In the genomic region with DNA sequence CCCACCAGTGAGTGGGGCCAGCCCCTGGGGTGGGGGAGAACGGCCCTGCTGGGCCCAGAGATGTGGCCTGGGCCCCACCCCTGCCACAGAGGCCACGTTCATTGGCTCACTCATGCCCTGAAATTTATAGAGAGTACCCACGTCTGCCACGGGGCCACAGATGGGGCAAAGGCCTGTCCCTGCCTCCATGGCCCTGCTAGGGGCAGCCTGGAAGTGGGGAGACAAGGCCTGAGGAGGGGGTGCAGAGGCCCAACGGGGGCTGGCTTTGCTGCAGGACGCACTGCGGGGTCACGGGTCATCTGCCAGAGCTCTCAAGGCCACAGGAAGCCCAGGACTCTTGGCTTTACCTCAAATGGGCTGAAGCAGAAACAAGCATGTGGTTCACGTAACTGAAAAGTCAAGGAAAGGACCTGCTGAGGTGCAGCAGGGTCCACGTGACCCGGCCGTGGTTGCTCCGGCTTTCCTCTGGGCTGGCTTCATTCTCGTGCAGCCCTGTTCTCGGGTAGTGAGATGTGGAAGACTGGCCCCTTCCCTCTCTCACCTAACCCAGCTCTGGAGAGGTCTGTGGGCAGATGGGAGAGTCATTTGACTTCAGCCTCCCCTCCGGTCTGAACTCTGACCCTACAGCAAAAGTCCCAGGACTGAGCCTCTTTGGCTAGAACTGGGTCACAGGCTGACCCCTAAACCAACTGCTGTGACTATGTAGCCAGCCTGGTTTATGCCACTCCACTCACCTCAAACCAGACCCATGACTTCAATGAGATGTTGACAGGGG, we compare ENCODE assay signal across 10 cellular contexts. TPM values are rescaled to one million over a fixed set of nuclear protein-coding genes. Genes with fewer than 3 reads are reported as not detected.
DNase-seq lines count a peak whose midpoint lies in the region; ATAC-seq lines count a peak whose summit lies in the region.
"Had no signal": no experiment of that assay in that cellular context is flagged by ENCODE, and none has a peak within 500 bp of the region (broad histone marks: within the 10 kb centered on the region; RNA-seq: fewer than 3 reads in every experiment).

No MANE protein-coding gene starts in this region.

- H4K20me1 ChIP-seq in Karpas-422 (ENCODE audit: insufficient read depth, low read depth, low read length) = peaks cover 10% of the 10 kb centered on the region

- no peaks in the 10 kb centered on the region for H3K9me2 ChIP-seq in Karpas-422 (replicated peaks; ENCODE audit: insufficient read depth, low read length)

- H3K36me3 ChIP-seq in CD4-positive, CD25-positive, alpha-beta regulatory T cell (ENCODE audit: control insufficient read depth, insufficient read depth, low read length) = peaks cover 5% of the 10 kb centered on the region
- no peaks in the 10 kb centered on the region for H3K36me3 ChIP-seq in Karpas-422 (ENCODE audit: insufficient read depth, low read length)
- peaks cover 0 to 3% of the 10 kb centered on the region in 2 donors for H3K36me3 ChIP-seq in duodenal mucosa (ENCODE audit: control insufficient read depth in 1 of 2, insufficient read depth in 2 of 2, low read length in 2 of 2)
- H3K36me3 ChIP-seq in neuronal stem cell (replicated peaks in 1 of 2; ENCODE audit: control insufficient read depth in 2 of 2, insufficient read depth in 2 of 2, low read length in 2 of 2) = peaks cover 2 to 19% of the 10 kb centered on the region in 2 donors

- no peaks in the 10 kb centered on the region for H3K9me3 Mint-ChIP-seq in CD4-positive, CD25-positive, alpha-beta regulatory T cell

- H3K4me3 Mint-ChIP-seq in CD4-positive, CD25-positive, alpha-beta regulatory T cell = peak overlapping the region; percentile 57 to 93 (median 84)

- H3K27me3 Mint-ChIP-seq in CD4-positive, CD25-positive, alpha-beta regulatory T cell = no peaks in the 10 kb centered on the region

- no peak overlapping the region for H3K14ac ChIP-seq in neuronal stem cell (ENCODE audit: low read length)

- peak overlapping the region; percentile 78 for H3K27ac ChIP-seq in CD4-positive, CD25-positive, alpha-beta regulatory T cell (ENCODE audit: insufficient read depth, low read length, poor library complexity, severe bottlenecking)
- H3K27ac ChIP-seq in Karpas-422 (ENCODE audit: low read length) = no peak overlapping the region
- no peak overlapping the region for H3K27ac ChIP-seq in duodenal mucosa (ENCODE audit: low read depth, low read length)
- peak overlapping the region; percentile 83 for H3K27ac ChIP-seq in neuronal stem cell (replicated peaks; ENCODE audit: low read length)
- H3K27ac ChIP-seq: foreskin keratinocyte had no signal

- H3K4ac ChIP-seq in neuronal stem cell (ENCODE audit: low read length) = peak overlapping the region; percentile 19

- peak overlapping the region; percentile 94 for H2BK15ac ChIP-seq in neuronal stem cell (ENCODE audit: low read length)

- peak overlapping the region; percentile 98 for H3K18ac ChIP-seq in neuronal stem cell (ENCODE audit: low read length)

- no peak overlapping the region for H4K91ac ChIP-seq in neuronal stem cell (ENCODE audit: low read depth, low read length, poor library complexity)

- H3K4me1 Mint-ChIP-seq in CD4-positive, CD25-positive, alpha-beta regulatory T cell = peaks cover 5 to 41% (median 28%) of the 10 kb centered on the region in 4 donors

- H2AK5ac ChIP-seq in neuronal stem cell (ENCODE audit: low read depth, low read length) = peak overlapping the region; percentile 96

- peaks cover 35% of the 10 kb centered on the region for H3K79me2 ChIP-seq in Karpas-422 (ENCODE audit: low read length)

- peak overlapping the region; percentile 97 to 99 (median 98) for H3K27ac Mint-ChIP-seq in CD4-positive, CD25-positive, alpha-beta regulatory T cell

- no peak overlapping the region for H4K8ac ChIP-seq in neuronal stem cell (ENCODE audit: low read depth, low read length)

- peak overlapping the region; percentile 77 for H2BK12ac ChIP-seq in neuronal stem cell (ENCODE audit: low read length)

- peak overlapping the region; percentile 66 for H2BK120ac ChIP-seq in neuronal stem cell (ENCODE audit: low read depth, low read length)

- H2AFZ ChIP-seq in Karpas-422 (ENCODE audit: low read length) (peak overlapping the region; percentile 67; the same call in 1 of the 2 replicates), neuronal stem cell (ENCODE audit: low read length) (peak overlapping the region; percentile 81)

- peak overlapping the region; percentile 34 for H3K4me3 ChIP-seq in CD4-positive, CD25-positive, alpha-beta regulatory T cell (ENCODE audit: low read depth, low read length)
- H3K4me3 ChIP-seq in Karpas-422 (ENCODE audit: low read length) = peak overlapping the region; percentile 64; the same call in 1 of the 2 replicates
- peak overlapping the region; percentile 59 to 76 for H3K4me3 ChIP-seq in duodenal mucosa (ENCODE audit: low read depth in 1 of 2, low read length in 2 of 2)
- H3K4me3 ChIP-seq in neuronal stem cell (ENCODE audit: low read length in 2 of 2) = peak overlapping the region in 1 of 2 donors; percentile 94

- H3K27me3 ChIP-seq in CD4-positive, CD25-positive, alpha-beta regulatory T cell (ENCODE audit: control insufficient read depth, insufficient read depth, low read length) = no peaks in the 10 kb centered on the region
- H3K27me3 ChIP-seq in Karpas-422 (ENCODE audit: low read length) (no peaks in the 10 kb centered on the region), duodenal mucosa (ENCODE audit: control insufficient read depth in 1 of 2, insufficient read depth in 2 of 2, low read length in 2 of 2) (no peaks in the 10 kb centered on the region), neuronal stem cell (ENCODE audit: control insufficient read depth in 3 of 3, insufficient read depth in 3 of 3, low read depth in 1 of 3, low read length in 3 of 3) (no peaks in the 10 kb centered on the region)

- peaks cover 18% of the 10 kb centered on the region for H3K79me1 ChIP-seq in neuronal stem cell (ENCODE audit: low read depth, low read length)

- peaks cover 0 to 3% of the 10 kb centered on the region in 2 experiments for H3K9me3 ChIP-seq in CD4-positive, CD25-positive, alpha-beta regulatory T cell (ENCODE audit: control insufficient read depth in 2 of 2, low read length in 2 of 2)
- H3K9me3 ChIP-seq in Karpas-422 (ENCODE audit: low read length) (no peaks in the 10 kb centered on the region), duodenal mucosa (ENCODE audit: control insufficient read depth in 1 of 2, low read length in 2 of 2) (no peaks in the 10 kb centered on the region), neuronal stem cell (replicated peaks in 1 of 2; ENCODE audit: control insufficient read depth in 2 of 2, insufficient read depth in 1 of 2, low read depth in 1 of 2, low read length in 2 of 2) (no peaks in the 10 kb centered on the region)

- intact Hi-C loops in posterior cingulate gyrus (cut with DNase I) = loop anchor here (5.0 to 10.0 kb wide), 2 partner anchors 55 to 112 kb away; a partner anchor contains a TSS

- WGBS in neuronal stem cell (ENCODE audit: extremely low coverage in 2 of 2, insufficient read length in 2 of 2, insufficient replicate concordance in 1 of 2), 2 donors = no CpG with 5 or more reads among the region's 16 CpGs

- no peak overlapping the region for H3K23ac ChIP-seq in neuronal stem cell (ENCODE audit: low read depth, low read length, poor library complexity)

- DNase-seq in CD4-positive, CD25-positive, alpha-beta regulatory T cell = no peak
- DNase-seq in Karpas-422 = no peak
- no peak for DNase-seq in neuronal stem cell (ENCODE audit: low spot score)
- no peak for DNase-seq in NK-92 treated with Interleukin-12 subunit alpha and Interleukin-12 subunit beta, amount 100 ng/mL, for 24 hours (lab: John Stamatoyannopoulos, UW)
- no peak for DNase-seq in posterior cingulate gyrus
- no peak for DNase-seq in RKO (ENCODE audit: low spot score)
- DNase-seq in NCI-H446 (lab: John Stamatoyannopoulos, UW) = no peak

- peaks cover 9% of the 10 kb centered on the region for H3K36me3 Mint-ChIP-seq in CD4-positive, CD25-positive, alpha-beta regulatory T cell

- H2BK5ac ChIP-seq in neuronal stem cell (ENCODE audit: low read length) = peak overlapping the region; percentile 88

- peaks cover 40% of the 10 kb centered on the region for H3K4me1 ChIP-seq in CD4-positive, CD25-positive, alpha-beta regulatory T cell (ENCODE audit: control insufficient read depth, insufficient read depth, low read length, poor library complexity, severe bottlenecking)
- peaks cover 14% of the 10 kb centered on the region for H3K4me1 ChIP-seq in Karpas-422 (ENCODE audit: low read length)
- peaks cover 35 to 38% of the 10 kb centered on the region in 2 donors for H3K4me1 ChIP-seq in duodenal mucosa (ENCODE audit: control insufficient read depth in 1 of 2, insufficient read depth in 2 of 2, low read length in 2 of 2)
- H3K4me1 ChIP-seq in neuronal stem cell (ENCODE audit: control insufficient read depth in 2 of 2, insufficient read depth in 1 of 2, low read depth in 1 of 2, low read length in 2 of 2) = peaks cover 33 to 41% of the 10 kb centered on the region in 2 donors
- H3K4me1 ChIP-seq: foreskin keratinocyte had no signal

- H3K9ac ChIP-seq in Karpas-422 (ENCODE audit: low read length) (0 out of 2 replicates have a peak overlapping the region, but pooled peaks have one; percentile 13), duodenal mucosa (ENCODE audit: low read depth in 1 of 2, low read length in 2 of 2) (peak overlapping the region; percentile 37 to 55), neuronal stem cell (ENCODE audit: low read depth, low read length, poor library complexity) (peak overlapping the region; percentile 88)

- peak overlapping the region; percentile 71 for H3K4me2 ChIP-seq in Karpas-422 (ENCODE audit: low read depth, low read length, poor library complexity, severe bottlenecking)
- peak overlapping the region; percentile 43 for H3K4me2 ChIP-seq in neuronal stem cell (ENCODE audit: insufficient read depth, low read length, poor library complexity, severe bottlenecking)

- no peak for ATAC-seq in CD4-positive, CD25-positive, alpha-beta regulatory T cell (ENCODE audit: low read depth in 2 of 2)

RNA-seq across cellular contexts. Expression of a gene that starts 1.1 kb away (rescaled TPM):
- 85.2 TPM for total RNA-seq in CD4-positive, CD25-positive, alpha-beta regulatory T cell
- polyA plus RNA-seq in CD4-positive, CD25-positive, alpha-beta regulatory T cell = 10 to 100 TPM; 19.3 to 23.3 (median 22.0) TPM
- 19.1 and 22.6 TPM in 2 replicates for total RNA-seq in Karpas-422 (2014; rRNA removed; shearing (Covaris generic); ENCODE audit: low replicate concordance)
- polyA plus RNA-seq in neuronal stem cell (2013, experiment 1 of 2) = 23.2 TPM
- 23.6 TPM for polyA plus RNA-seq in neuronal stem cell (2013, experiment 2 of 2)

RNA-seq across cellular contexts. Expression of a gene that starts 17.1 kb away (rescaled TPM):
- not detected for total RNA-seq in CD4-positive, CD25-positive, alpha-beta regulatory T cell
- not detected for polyA plus RNA-seq in CD4-positive, CD25-positive, alpha-beta regulatory T cell
- total RNA-seq in Karpas-422 (2014; rRNA removed; shearing (Covaris generic); ENCODE audit: low replicate concordance) = not detected in 2 replicates
- polyA plus RNA-seq in neuronal stem cell (2013, experiment 1 of 2) = 1.4 TPM
- polyA plus RNA-seq in neuronal stem cell (2013, experiment 2 of 2) = 1.4 TPM
- total RNA-seq: foreskin keratinocyte, mononuclear cell had no signal
- polyA plus RNA-seq: foreskin keratinocyte had no signal

RNA-seq across cellular contexts. Expression of a gene that starts 54.4 kb away (rescaled TPM):
- total RNA-seq in CD4-positive, CD25-positive, alpha-beta regulatory T cell = 17.5 TPM
- polyA plus RNA-seq in CD4-positive, CD25-positive, alpha-beta regulatory T cell = 10 to 100 TPM; 18.7 to 23.6 (median 20.4) TPM
- total RNA-seq in Karpas-422 (2014; rRNA removed; shearing (Covaris generic); ENCODE audit: low replicate concordance) = 20.2 and 31.5 TPM in 2 replicates
- polyA plus RNA-seq in neuronal stem cell (2013, experiment 1 of 2) = 24.2 TPM
- polyA plus RNA-seq in neuronal stem cell (2013, experiment 2 of 2) = 25.1 TPM

Comparison
In these comparisons a context has a peak if more than half of its experiments do, and no peak if none do; other contexts are left out.
1. H3K27ac ChIP-seq: peak in CD4-positive, CD25-positive, alpha-beta regulatory T cell (single experiment) and neuronal stem cell (single experiment); none in Karpas-422 (single experiment) and duodenal mucosa (single experiment).
2. H3K9ac ChIP-seq: peak in every context shown above with its lines; median percentile 88 in neuronal stem cell; 46 in duodenal mucosa; 13 in Karpas-422.